Comparison of ENCODE assay signal across 8 cellular contexts in genomic region chr18:31037666-31038065, GRCh38. TPM values are rescaled to one million over a fixed set of nuclear protein-coding genes. Genes with fewer than 3 reads are reported as not detected.
"Had no signal": no experiment of that assay in that cellular context is flagged by ENCODE, and none has a peak within 500 bp of the region (broad histone marks: within the 10 kb centered on the region; RNA-seq: fewer than 3 reads in every experiment).

No MANE protein-coding gene starts in this region.

RNA-seq across cellular contexts. Expression of gene DSC3, which starts 4.9 kb away (rescaled TPM):
- total RNA-seq: activated B cell treated with CpG ODN at 0.5 μM for 24 hours; activated CD4-positive, alpha-beta memory T cell treated with anti-CD3 and anti-CD28 coated beads for 36 hours; activated naive CD4-positive, alpha-beta T cell treated with anti-CD3 and anti-CD28 coated beads for 36 hours; activated naive CD4-positive, alpha-beta T cell treated with anti-CD3 and anti-CD28 coated beads, Interleukin-2, amount 50 U/mL, for 72 hours; activated T-cell treated with anti-CD3 and anti-CD28 coated beads, Interleukin-2, amount 50 U/mL, for 4 hours; activated T-helper 1 cell treated with anti-CD3 and anti-CD28 coated beads, Interleukin-12 subunit alpha, Interleukin-12 subunit beta, Interleukin-2, Interleukin-4 antibody, amounts not matched to agents 30 ng/mL and 10 ng/mL and 1 ng/mL, durations not matched to agents 14 hours and 24 hours and 36 hours; T-helper 17 cell had no signal
- polyA plus RNA-seq: IgD-negative memory B cell had no signal
